Comparison of ENCODE assay signal across 10 cellular contexts in genomic region chr9:98085955-98086354, GRCh38. TPM values are rescaled to one million over a fixed set of nuclear protein-coding genes. Genes with fewer than 3 reads are reported as not detected.
DNase-seq lines count a peak whose midpoint lies in the region; ATAC-seq and TF ChIP-seq lines count a peak whose summit lies in the region.
"Had no signal": no experiment of that assay in that cellular context is flagged by ENCODE, and none has a peak within 500 bp of the region (broad histone marks: within the 10 kb centered on the region; RNA-seq: fewer than 3 reads in every experiment).

No MANE protein-coding gene starts in this region.

- TF ChIP-seq CTCF in cardiac muscle cell (IDR thresholded peaks at IDR 0.05; ENCODE audit: low read depth, low read length) (no peak), heart right ventricle (IDR thresholded peaks at IDR 0.05) (no peak), fibroblast of mammary gland (conservative IDR thresholded peaks at IDR 0.05; ENCODE audit: control insufficient read depth, insufficient read depth, low read depth, low read length) (no peak), type B pancreatic cell (conservative IDR thresholded peaks at IDR 0.05) (no peak)

- peaks cover 17% of the 10 kb centered on the region for H3K4me1 Mint-ChIP-seq in type B pancreatic cell (ENCODE audit: unreplicated experiment)

- H3K4me3 Mint-ChIP-seq in type B pancreatic cell, result no peak overlapping the region

- no peak overlapping the region for H3K27ac Mint-ChIP-seq in type B pancreatic cell

- H3K4me1 ChIP-seq in cardiac muscle cell (ENCODE audit: low read depth), result peaks cover 16% of the 10 kb centered on the region
- peaks cover 0 to 32% (median 5%) of the 10 kb centered on the region in 9 donors for H3K4me1 ChIP-seq in heart right ventricle
- no peaks in the 10 kb centered on the region for H3K4me1 ChIP-seq in urinary bladder (ENCODE audit: insufficient read depth)

- ATAC-seq in heart right ventricle (no peak), HG03095 (IDR thresholded peaks at IDR 0.05; ENCODE audit: unreplicated experiment) (no peak)
- ATAC-seq: esophagus mucosa had no signal

- peaks cover 21% of the 10 kb centered on the region for H3K36me3 Mint-ChIP-seq in type B pancreatic cell

- H3K27ac ChIP-seq in cardiac muscle cell, result peak overlapping the region; percentile 74
- H3K27ac ChIP-seq in heart right ventricle, result no peak overlapping the region
- H3K27ac ChIP-seq in urinary bladder (ENCODE audit: low read depth), result peak overlapping the region; percentile 3

- no peaks in the 10 kb centered on the region for H3K9me3 Mint-ChIP-seq in type B pancreatic cell

- H3K27me3 ChIP-seq in cardiac muscle cell (peaks cover 2% of the 10 kb centered on the region), heart right ventricle (peaks cover 0 to 32% (median 3%) of the 10 kb centered on the region in 7 donors)

- DNase-seq in cardiac muscle cell (ENCODE audit: low read depth in 1 of 2, low spot score in 1 of 2), result peak in 1 of 2 donors; percentile 65
- DNase-seq in heart right ventricle, result no peak
- peak; percentile 77 for DNase-seq in NCI-H2171 (lab: John Stamatoyannopoulos, UW)
- peak; percentile 30 for DNase-seq in fibroblast of mammary gland (ENCODE audit: low read depth)
- DNase-seq in NCI-H446 treated with DMSO at 0.1 percent for 48 hours (lab: John Stamatoyannopoulos, UW), result no peak
- DNase-seq in type B pancreatic cell (ENCODE audit: extremely low spot score, unreplicated experiment), result no peak
- DNase-seq: RPMI8226 had no signal

- H3K36me3 ChIP-seq in cardiac muscle cell (peaks cover 8% of the 10 kb centered on the region), heart right ventricle (peaks cover 0 to 69% (median 17%) of the 10 kb centered on the region in 9 donors), urinary bladder (ENCODE audit: insufficient read depth) (no peaks in the 10 kb centered on the region)

- intact Hi-C loops in heart right ventricle (cut with DNase I), result no loop called here

- H3K9me3 ChIP-seq in cardiac muscle cell (ENCODE audit: low read depth) (no peaks in the 10 kb centered on the region), heart right ventricle (no peaks in the 10 kb centered on the region)

- 80 to 86% methylated on average over 6 of the region's 6 CpGs for WGBS in heart right ventricle, 2 donors
- 80% methylated on average over 6 of the region's 6 CpGs for WGBS in urinary bladder

- H3K27me3 Mint-ChIP-seq in type B pancreatic cell, result no peaks in the 10 kb centered on the region

- H3K4me3 ChIP-seq in cardiac muscle cell (no peak overlapping the region), heart right ventricle (no peak overlapping the region), fibroblast of mammary gland (ENCODE audit: control insufficient read depth, low read depth, low read length) (no peak overlapping the region), urinary bladder (ENCODE audit: low read depth, low read length) (no peak overlapping the region)

RNA-seq across cellular contexts. Expression of gene NANS, which starts 29.4 kb away (rescaled TPM):
- 49.4 and 68.7 TPM in 2 replicates for total RNA-seq in cardiac muscle cell
- 55.3 and 95.4 TPM in 2 replicates for polyA plus RNA-seq in cardiac muscle cell
- total RNA-seq in heart right ventricle, result 10 to 100 TPM; 20.0 to 43.7 (median 30.0) TPM
- 100 to 1,000 TPM in 1 of 2 donors, 10 to 100 TPM in 1; 38.3 to 141 TPM for polyA plus RNA-seq in heart right ventricle
- total RNA-seq in urinary bladder, result 32.8 TPM
- 35.3 TPM for polyA plus RNA-seq in urinary bladder
- 44.6 and 48.1 TPM in 2 replicates for total RNA-seq in type B pancreatic cell (ENCODE audit: low replicate concordance)

RNA-seq across cellular contexts. Expression of gene TRIM14, which starts 33.1 kb away (rescaled TPM):
- 1.3 and 1.5 TPM in 2 replicates for total RNA-seq in cardiac muscle cell
- polyA plus RNA-seq in cardiac muscle cell, result 0.57 and 4.4 TPM in 2 replicates
- total RNA-seq in heart right ventricle, result 10 to 100 TPM in 1 of 10 donors, 1 to 10 TPM in 6, under 1 TPM in 3; 0.47 to 11.2 (median 1.8) TPM
- 1 to 10 TPM in 1 of 2 donors, under 1 TPM in 1; 0.88 to 1.7 TPM for polyA plus RNA-seq in heart right ventricle
- 4.2 TPM for total RNA-seq in urinary bladder
- polyA plus RNA-seq in urinary bladder, result 8.5 TPM
- total RNA-seq in type B pancreatic cell (ENCODE audit: low replicate concordance), result 9.9 and 18.8 TPM in 2 replicates

Comparison
In these comparisons a context has a peak if more than half of its experiments do, and no peak if none do; other contexts are left out.
1. H3K27ac ChIP-seq: peak in cardiac muscle cell (single experiment) and urinary bladder (single experiment); none in heart right ventricle (0 of 10).
2. DNase-seq: peak in NCI-H2171 (single experiment) and fibroblast of mammary gland (single experiment); none in heart right ventricle (0 of 2), NCI-H446 treated with DMSO at 0.1 percent for 48 hours (single experiment) and type B pancreatic cell (single experiment).